In the genomic region with DNA sequence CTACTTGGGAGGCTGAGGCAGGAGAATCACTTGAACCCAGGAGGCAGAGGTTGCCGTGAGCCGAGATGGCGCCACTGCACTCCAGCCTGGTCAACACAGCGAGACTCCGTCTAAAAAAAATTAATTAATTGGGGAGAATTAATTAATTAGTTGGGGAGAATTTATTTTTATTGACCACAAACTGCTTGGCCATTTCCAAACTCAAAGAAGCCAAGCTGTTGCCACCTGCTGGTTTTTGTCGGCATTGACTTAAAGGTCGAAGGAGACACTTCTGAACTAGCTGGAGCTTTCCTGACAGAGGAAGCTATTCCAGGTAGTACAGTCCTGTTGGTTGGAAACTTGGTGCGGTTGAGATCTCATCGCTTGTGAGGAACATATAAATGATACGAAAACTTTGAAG, we compare ENCODE assay signal across 8 cellular contexts. TPM values are rescaled to one million over a fixed set of nuclear protein-coding genes. Genes with fewer than 3 reads are reported as not detected.
DNase-seq lines count a peak whose midpoint lies in the region; ATAC-seq and TF ChIP-seq lines count a peak whose summit lies in the region.

No MANE protein-coding gene starts in this region.

- no peaks in the 10 kb centered on the region for H3K36me3 ChIP-seq in aorta (ENCODE audit: control insufficient read depth in 1 of 2, insufficient read depth in 2 of 2, low read length in 1 of 2)

- no peaks in the 10 kb centered on the region for H3K4me1 ChIP-seq in aorta (ENCODE audit: control insufficient read depth in 1 of 2, insufficient read depth in 2 of 2, low read length in 2 of 2)

- ATAC-seq in HG03175 (IDR thresholded peaks at IDR 0.05; ENCODE audit: unreplicated experiment): peak; percentile 49
- peak; percentile 63 for ATAC-seq in SK-N-SH treated with all-trans-retinoic acid at 6 μM for 48 hours
- ATAC-seq in aorta (ENCODE audit: low FRiP score): no peak

- CTCF ChIA-PET in AG04450 (lab: Charles Lee): interaction anchor here (0.7 to 3.2 kb wide), 8 partner anchors 9 to 1327 kb away, joined by 3 to 23 read pairs (median 6); a partner anchor contains a TSS

- intact Hi-C loops in aorta (cut with DNase I): no loop called here

- POLR2A ChIA-PET in AG04450 (lab: Yijun Ruan, JAX): no interaction called here

- peak; percentile 58 for TF ChIP-seq CTCF in AG04450 (IDR thresholded peaks at IDR 0.05; ENCODE audit: low read depth, low read length)

- H3K27ac ChIP-seq in AG04450 (ENCODE audit: low read depth, low read length) (no peak overlapping the region), aorta (ENCODE audit: low read depth in 1 of 2, low read length in 2 of 2) (no peak overlapping the region)

- no peak for DNase-seq in AG04450 (ENCODE audit: low read depth, low spot score)
- DNase-seq in EH (ENCODE audit: low read depth): peak; percentile 40
- peak; percentile 35 for DNase-seq in glomerular visceral epithelial cell (ENCODE audit: extremely low spot score)
- DNase-seq in DMS79 treated with DMSO at 0.1 percent for 48 hours (lab: John Stamatoyannopoulos, UW): no peak
- no peak for DNase-seq in midbrain (lab: John Stamatoyannopoulos, UW)
- DNase-seq in aorta: no peak

- H3K4me3 ChIP-seq in AG04450 (ENCODE audit: low read depth, low read length) (no peak overlapping the region), aorta (ENCODE audit: low read length in 2 of 2) (no peak overlapping the region)

- 77 to 83% methylated on average over 10 of the region's 10 CpGs for WGBS in aorta, 2 donors

- H3K9me3 ChIP-seq in AG04450 (ENCODE audit: control insufficient read depth, insufficient read depth, low read length): no peaks in the 10 kb centered on the region
- H3K9me3 ChIP-seq in aorta (ENCODE audit: control insufficient read depth, low read length): peaks cover 3% of the 10 kb centered on the region

- H3K27me3 ChIP-seq in AG04450 (ENCODE audit: control insufficient read depth, insufficient read depth, low read length) (no peaks in the 10 kb centered on the region), aorta (ENCODE audit: control insufficient read depth in 1 of 2, insufficient read depth in 2 of 2, low read length in 1 of 2) (no peaks in the 10 kb centered on the region)

TF ChIP-seq in SK-N-SH treated with all-trans-retinoic acid at 6 μM for 48 hours, 23 proteins besides CTCF, POLR2A, EP300 and RAD21:
- TF ChIP-seq ZNF8 (CRISPR knock-in tag; IDR thresholded peaks at IDR 0.05) (no peak), RARB (CRISPR knock-in tag; IDR thresholded peaks at IDR 0.05) (no peak), ZFP30 (CRISPR knock-in tag; IDR thresholded peaks at IDR 0.05) (no peak), SNAI2 (CRISPR knock-in tag; IDR thresholded peaks at IDR 0.05) (no peak), ISL1 (CRISPR knock-in tag; IDR thresholded peaks at IDR 0.05) (no peak), TCF4 (CRISPR knock-in tag; IDR thresholded peaks at IDR 0.05; ENCODE audit: borderline replicate concordance) (no peak), ZNF565 (CRISPR knock-in tag; conservative IDR thresholded peaks at IDR 0.05; ENCODE audit: low read depth) (no peak), ZNF70 (CRISPR knock-in tag; IDR thresholded peaks at IDR 0.05) (no peak), BACH2 (CRISPR knock-in tag; IDR thresholded peaks at IDR 0.05; ENCODE audit: borderline replicate concordance) (no peak), ESRRG (CRISPR knock-in tag; IDR thresholded peaks at IDR 0.05) (no peak), ZC3H10 (CRISPR knock-in tag; IDR thresholded peaks at IDR 0.05) (no peak), CSDC2 (CRISPR knock-in tag; IDR thresholded peaks at IDR 0.05) (no peak)
- TF ChIP-seq, protein P1, sequence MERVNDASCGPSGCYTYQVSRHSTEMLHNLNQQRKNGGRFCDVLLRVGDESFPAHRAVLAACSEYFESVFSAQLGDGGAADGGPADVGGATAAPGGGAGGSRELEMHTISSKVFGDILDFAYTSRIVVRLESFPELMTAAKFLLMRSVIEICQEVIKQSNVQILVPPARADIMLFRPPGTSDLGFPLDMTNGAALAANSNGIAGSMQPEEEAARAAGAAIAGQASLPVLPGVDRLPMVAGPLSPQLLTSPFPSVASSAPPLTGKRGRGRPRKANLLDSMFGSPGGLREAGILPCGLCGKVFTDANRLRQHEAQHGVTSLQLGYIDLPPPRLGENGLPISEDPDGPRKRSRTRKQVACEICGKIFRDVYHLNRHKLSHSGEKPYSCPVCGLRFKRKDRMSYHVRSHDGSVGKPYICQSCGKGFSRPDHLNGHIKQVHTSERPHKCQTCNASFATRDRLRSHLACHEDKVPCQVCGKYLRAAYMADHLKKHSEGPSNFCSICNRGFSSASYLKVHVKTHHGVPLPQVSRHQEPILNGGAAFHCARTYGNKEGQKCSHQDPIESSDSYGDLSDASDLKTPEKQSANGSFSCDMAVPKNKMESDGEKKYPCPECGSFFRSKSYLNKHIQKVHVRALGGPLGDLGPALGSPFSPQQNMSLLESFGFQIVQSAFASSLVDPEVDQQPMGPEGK (CRISPR knock-in tag; IDR thresholded peaks at IDR 0.05; ENCODE audit: borderline replicate concordance): no peak
- TF ChIP-seq, protein P2, sequence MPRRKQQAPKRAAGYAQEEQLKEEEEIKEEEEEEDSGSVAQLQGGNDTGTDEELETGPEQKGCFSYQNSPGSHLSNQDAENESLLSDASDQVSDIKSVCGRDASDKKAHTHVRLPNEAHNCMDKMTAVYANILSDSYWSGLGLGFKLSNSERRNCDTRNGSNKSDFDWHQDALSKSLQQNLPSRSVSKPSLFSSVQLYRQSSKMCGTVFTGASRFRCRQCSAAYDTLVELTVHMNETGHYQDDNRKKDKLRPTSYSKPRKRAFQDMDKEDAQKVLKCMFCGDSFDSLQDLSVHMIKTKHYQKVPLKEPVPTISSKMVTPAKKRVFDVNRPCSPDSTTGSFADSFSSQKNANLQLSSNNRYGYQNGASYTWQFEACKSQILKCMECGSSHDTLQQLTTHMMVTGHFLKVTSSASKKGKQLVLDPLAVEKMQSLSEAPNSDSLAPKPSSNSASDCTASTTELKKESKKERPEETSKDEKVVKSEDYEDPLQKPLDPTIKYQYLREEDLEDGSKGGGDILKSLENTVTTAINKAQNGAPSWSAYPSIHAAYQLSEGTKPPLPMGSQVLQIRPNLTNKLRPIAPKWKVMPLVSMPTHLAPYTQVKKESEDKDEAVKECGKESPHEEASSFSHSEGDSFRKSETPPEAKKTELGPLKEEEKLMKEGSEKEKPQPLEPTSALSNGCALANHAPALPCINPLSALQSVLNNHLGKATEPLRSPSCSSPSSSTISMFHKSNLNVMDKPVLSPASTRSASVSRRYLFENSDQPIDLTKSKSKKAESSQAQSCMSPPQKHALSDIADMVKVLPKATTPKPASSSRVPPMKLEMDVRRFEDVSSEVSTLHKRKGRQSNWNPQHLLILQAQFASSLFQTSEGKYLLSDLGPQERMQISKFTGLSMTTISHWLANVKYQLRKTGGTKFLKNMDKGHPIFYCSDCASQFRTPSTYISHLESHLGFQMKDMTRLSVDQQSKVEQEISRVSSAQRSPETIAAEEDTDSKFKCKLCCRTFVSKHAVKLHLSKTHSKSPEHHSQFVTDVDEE (CRISPR knock-in tag; IDR thresholded peaks at IDR 0.05): no peak
- TF ChIP-seq, protein P3, sequence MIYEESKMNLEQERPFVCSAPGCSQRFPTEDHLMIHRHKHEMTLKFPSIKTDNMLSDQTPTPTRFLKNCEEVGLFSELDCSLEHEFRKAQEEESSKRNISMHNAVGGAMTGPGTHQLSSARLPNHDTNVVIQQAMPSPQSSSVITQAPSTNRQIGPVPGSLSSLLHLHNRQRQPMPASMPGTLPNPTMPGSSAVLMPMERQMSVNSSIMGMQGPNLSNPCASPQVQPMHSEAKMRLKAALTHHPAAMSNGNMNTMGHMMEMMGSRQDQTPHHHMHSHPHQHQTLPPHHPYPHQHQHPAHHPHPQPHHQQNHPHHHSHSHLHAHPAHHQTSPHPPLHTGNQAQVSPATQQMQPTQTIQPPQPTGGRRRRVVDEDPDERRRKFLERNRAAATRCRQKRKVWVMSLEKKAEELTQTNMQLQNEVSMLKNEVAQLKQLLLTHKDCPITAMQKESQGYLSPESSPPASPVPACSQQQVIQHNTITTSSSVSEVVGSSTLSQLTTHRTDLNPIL (CRISPR knock-in tag; IDR thresholded peaks at IDR 0.05; ENCODE audit: low read depth): no peak
- TF ChIP-seq, protein P4, sequence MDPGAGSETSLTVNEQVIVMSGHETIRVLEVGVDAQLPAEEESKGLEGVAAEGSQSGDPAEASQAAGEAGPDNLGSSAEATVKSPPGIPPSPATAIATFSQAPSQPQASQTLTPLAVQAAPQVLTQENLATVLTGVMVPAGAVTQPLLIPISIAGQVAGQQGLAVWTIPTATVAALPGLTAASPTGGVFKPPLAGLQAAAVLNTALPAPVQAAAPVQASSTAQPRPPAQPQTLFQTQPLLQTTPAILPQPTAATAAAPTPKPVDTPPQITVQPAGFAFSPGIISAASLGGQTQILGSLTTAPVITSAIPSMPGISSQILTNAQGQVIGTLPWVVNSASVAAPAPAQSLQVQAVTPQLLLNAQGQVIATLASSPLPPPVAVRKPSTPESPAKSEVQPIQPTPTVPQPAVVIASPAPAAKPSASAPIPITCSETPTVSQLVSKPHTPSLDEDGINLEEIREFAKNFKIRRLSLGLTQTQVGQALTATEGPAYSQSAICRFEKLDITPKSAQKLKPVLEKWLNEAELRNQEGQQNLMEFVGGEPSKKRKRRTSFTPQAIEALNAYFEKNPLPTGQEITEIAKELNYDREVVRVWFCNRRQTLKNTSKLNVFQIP (CRISPR knock-in tag; IDR thresholded peaks at IDR 0.05; ENCODE audit: borderline replicate concordance, low read depth): no peak
- TF ChIP-seq, protein P5, sequence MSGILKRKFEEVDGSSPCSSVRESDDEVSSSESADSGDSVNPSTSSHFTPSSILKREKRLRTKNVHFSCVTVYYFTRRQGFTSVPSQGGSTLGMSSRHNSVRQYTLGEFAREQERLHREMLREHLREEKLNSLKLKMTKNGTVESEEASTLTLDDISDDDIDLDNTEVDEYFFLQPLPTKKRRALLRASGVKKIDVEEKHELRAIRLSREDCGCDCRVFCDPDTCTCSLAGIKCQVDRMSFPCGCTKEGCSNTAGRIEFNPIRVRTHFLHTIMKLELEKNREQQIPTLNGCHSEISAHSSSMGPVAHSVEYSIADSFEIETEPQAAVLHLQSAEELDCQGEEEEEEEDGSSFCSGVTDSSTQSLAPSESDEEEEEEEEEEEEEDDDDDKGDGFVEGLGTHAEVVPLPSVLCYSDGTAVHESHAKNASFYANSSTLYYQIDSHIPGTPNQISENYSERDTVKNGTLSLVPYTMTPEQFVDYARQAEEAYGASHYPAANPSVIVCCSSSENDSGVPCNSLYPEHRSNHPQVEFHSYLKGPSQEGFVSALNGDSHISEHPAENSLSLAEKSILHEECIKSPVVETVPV (CRISPR knock-in tag; IDR thresholded peaks at IDR 0.05): no peak

RNA-seq across cellular contexts. Expression of a gene that starts 13.1 kb away (rescaled TPM):
- polyA plus RNA-seq in AG04450 (2011; rRNA removed): 0.12 TPM in 1 of 2 replicates, not detected in the other
- polyA minus RNA-seq in AG04450 (2011; rRNA and poly(A)+ RNA removed): not detected in 2 replicates
- total RNA-seq in aorta: under 1 TPM; 0.39 to 0.63 TPM
- not detected for polyA plus RNA-seq in aorta

RNA-seq across cellular contexts. Expression of a gene that starts 28.2 kb away (rescaled TPM):
- polyA plus RNA-seq in AG04450 (2011; rRNA removed) (not detected in 2 replicates), aorta (not detected)
- polyA minus RNA-seq in AG04450 (2011; rRNA and poly(A)+ RNA removed): not detected in 2 replicates
- not detected for total RNA-seq in aorta

Comparison
In these comparisons a context has a peak if more than half of its experiments do, and no peak if none do; other contexts are left out.
1. DNase-seq: peak in EH (single experiment) and glomerular visceral epithelial cell (single experiment); none in AG04450 (single experiment), DMS79 treated with DMSO at 0.1 percent for 48 hours (single experiment), midbrain (single experiment) and aorta (0 of 2).